9 cellular contexts compared by ENCODE assay signal in genomic region chr1:198880818-198881597, GRCh38.
DNase-seq lines count a peak whose midpoint lies in the region; ATAC-seq and TF ChIP-seq lines count a peak whose summit lies in the region.
"Had no signal": no experiment of that assay in that cellular context is flagged by ENCODE, and none has a peak within 500 bp of the region (broad histone marks: within the 10 kb centered on the region; RNA-seq: fewer than 3 reads in every experiment).

No MANE protein-coding gene starts in this region.

- ATAC-seq in activated T-cell treated with anti-CD3 and anti-CD28 coated beads, Interleukin-2, amount 50 U/mL, for 72 hours (replicated peaks in 1 of 2), result peak; percentile 97 to 98
- ATAC-seq in HG03565 (IDR thresholded peaks at IDR 0.05; ENCODE audit: unreplicated experiment) (no peak), GM19452 (IDR thresholded peaks at IDR 0.05; ENCODE audit: unreplicated experiment) (no peak)

- peak overlapping the region; percentile 66 for H3K27ac ChIP-seq in RWPE1

- H3K4me3 Mint-ChIP-seq in activated T-cell treated with anti-CD3 and anti-CD28 coated beads, Interleukin-2, amount 50 U/mL, for 72 hours, result peak overlapping the region; percentile 34 to 36
- H3K4me3 Mint-ChIP-seq in stimulated activated naive CD8-positive, alpha-beta T cell treated with anti-CD3 and anti-CD28 coated beads, Interleukin-15, Interleukin-2, amounts not matched to agents 100 ng/mL and 50 ng/mL, for 24 hours, result peak overlapping the region; percentile 72

- H3K4me1 Mint-ChIP-seq in activated T-cell treated with anti-CD3 and anti-CD28 coated beads, Interleukin-2, amount 50 U/mL, for 72 hours (ENCODE audit: low read depth), result peaks cover 53% of the 10 kb centered on the region
- peaks cover 52% of the 10 kb centered on the region for H3K4me1 Mint-ChIP-seq in stimulated activated naive CD8-positive, alpha-beta T cell treated with anti-CD3 and anti-CD28 coated beads, Interleukin-15, Interleukin-2, amounts not matched to agents 100 ng/mL and 50 ng/mL, for 24 hours (ENCODE audit: low read depth)

- H3K36me3 Mint-ChIP-seq in activated T-cell treated with anti-CD3 and anti-CD28 coated beads, Interleukin-2, amount 50 U/mL, for 72 hours (ENCODE audit: insufficient read depth in 2 of 2), result peaks cover 6 to 21% of the 10 kb centered on the region in 2 donors
- H3K36me3 Mint-ChIP-seq in stimulated activated naive CD8-positive, alpha-beta T cell treated with anti-CD3 and anti-CD28 coated beads, Interleukin-15, Interleukin-2, amounts not matched to agents 100 ng/mL and 50 ng/mL, for 24 hours (ENCODE audit: low read depth), result peaks cover 25% of the 10 kb centered on the region

- H3K4me3 ChIP-seq in fibroblast of mammary gland (ENCODE audit: control insufficient read depth, low read depth, low read length), result no peak overlapping the region

- POLR2A ChIA-PET in RWPE1 (lab: Yijun Ruan, JAX; ENCODE audit: low non-redundant PET), result no interaction called here

- peak; percentile 31 to 41 for DNase-seq in activated T-cell treated with anti-CD3 and anti-CD28 coated beads, Interleukin-2, amount 50 U/mL, for 72 hours
- DNase-seq in activated T-cell treated with anti-CD3 and anti-CD28 coated beads, Interleukin-2, amount 50 U/mL, for 1 hour, result no peak
- peak; percentile 87 for DNase-seq in RWPE1 (ENCODE audit: low spot score)
- peak; percentile 96 for DNase-seq in fibroblast of mammary gland (ENCODE audit: low read depth)
- no peak for DNase-seq in ureter (ENCODE audit: low spot score)
- DNase-seq: left cardiac atrium had no signal

- CTCF ChIA-PET in RWPE1 (lab: Yijun Ruan, JAX), result interaction anchor here (0.7 kb wide), 1 partner anchor 668 kb away, joined by 3 read pairs; no protein-coding TSS in a partner anchor

- H3K9me3 Mint-ChIP-seq in activated T-cell treated with anti-CD3 and anti-CD28 coated beads, Interleukin-2, amount 50 U/mL, for 72 hours, result peaks cover 0 to 10% of the 10 kb centered on the region in 2 donors
- H3K9me3 Mint-ChIP-seq in stimulated activated naive CD8-positive, alpha-beta T cell treated with anti-CD3 and anti-CD28 coated beads, Interleukin-15, Interleukin-2, amounts not matched to agents 100 ng/mL and 50 ng/mL, for 24 hours, result peaks cover 17% of the 10 kb centered on the region

- TF ChIP-seq CTCF in RWPE1 (conservative IDR thresholded peaks at IDR 0.05; ENCODE audit: low read depth), result no peak
- no peak for TF ChIP-seq CTCF in fibroblast of mammary gland (conservative IDR thresholded peaks at IDR 0.05; ENCODE audit: control insufficient read depth, insufficient read depth, low read depth, low read length)

- H3K27ac Mint-ChIP-seq in activated T-cell treated with anti-CD3 and anti-CD28 coated beads, Interleukin-2, amount 50 U/mL, for 72 hours, result peak overlapping the region; percentile 86
- H3K27ac Mint-ChIP-seq in stimulated activated naive CD8-positive, alpha-beta T cell treated with anti-CD3 and anti-CD28 coated beads, Interleukin-15, Interleukin-2, amounts not matched to agents 100 ng/mL and 50 ng/mL, for 24 hours, result peak overlapping the region; percentile 93

- H3K27me3 Mint-ChIP-seq in activated T-cell treated with anti-CD3 and anti-CD28 coated beads, Interleukin-2, amount 50 U/mL, for 72 hours (ENCODE audit: low read depth), result no peaks in the 10 kb centered on the region
- no peaks in the 10 kb centered on the region for H3K27me3 Mint-ChIP-seq in stimulated activated naive CD8-positive, alpha-beta T cell treated with anti-CD3 and anti-CD28 coated beads, Interleukin-15, Interleukin-2, amounts not matched to agents 100 ng/mL and 50 ng/mL, for 24 hours

Comparison
In these comparisons a context has a peak if more than half of its experiments do, and no peak if none do; other contexts are left out.
1. DNase-seq: peak in activated T-cell treated with anti-CD3 and anti-CD28 coated beads, Interleukin-2, amount 50 U/mL, for 72 hours (2 of 2), RWPE1 (single experiment) and fibroblast of mammary gland (single experiment); none in activated T-cell treated with anti-CD3 and anti-CD28 coated beads, Interleukin-2, amount 50 U/mL, for 1 hour (single experiment) and ureter (single experiment).
2. ATAC-seq: peak in activated T-cell treated with anti-CD3 and anti-CD28 coated beads, Interleukin-2, amount 50 U/mL, for 72 hours (2 of 2); none in HG03565 (single experiment) and GM19452 (single experiment).